ENCODE assay signal across 1 cellular context in the genomic region with DNA sequence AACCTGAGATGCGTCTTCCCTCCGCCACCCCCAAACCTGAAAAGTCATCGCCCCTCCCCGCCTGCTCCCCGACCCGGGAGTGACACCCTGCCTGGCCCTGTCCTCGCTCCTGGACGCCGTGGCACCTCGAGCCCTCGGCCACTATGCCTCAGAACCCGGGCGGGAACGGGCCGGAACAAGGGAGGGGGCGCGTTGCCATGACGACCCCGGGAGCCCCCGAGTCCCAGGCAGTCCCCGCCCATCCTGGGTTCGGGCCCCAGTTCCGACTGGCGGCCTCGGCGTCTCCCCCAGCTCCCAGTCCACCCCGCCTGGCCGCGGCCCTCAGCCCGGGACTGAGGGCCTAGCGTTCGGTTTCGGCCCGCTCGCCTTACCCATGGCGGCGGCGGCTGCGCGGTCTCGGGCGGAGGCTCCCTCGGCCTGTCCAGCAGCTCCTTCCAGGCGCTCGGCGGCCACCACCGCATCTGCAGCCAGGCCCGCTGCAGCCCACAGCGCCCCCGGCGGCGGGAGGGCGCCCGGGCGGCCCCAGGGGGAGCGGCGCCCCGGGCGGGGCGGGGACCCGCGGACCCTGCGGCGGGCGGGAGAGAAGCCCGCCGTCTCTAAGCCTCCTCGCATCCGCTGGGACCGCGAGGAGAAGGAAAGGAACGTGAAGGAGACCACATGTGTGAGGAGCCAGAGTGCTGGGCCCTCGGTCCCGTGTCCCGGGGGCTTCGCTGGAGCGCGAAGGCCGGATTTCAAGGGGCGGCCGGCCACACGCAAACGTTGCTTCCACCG.
TF ChIP-seq lines count a peak whose summit lies in the region.

A gene with protein sequence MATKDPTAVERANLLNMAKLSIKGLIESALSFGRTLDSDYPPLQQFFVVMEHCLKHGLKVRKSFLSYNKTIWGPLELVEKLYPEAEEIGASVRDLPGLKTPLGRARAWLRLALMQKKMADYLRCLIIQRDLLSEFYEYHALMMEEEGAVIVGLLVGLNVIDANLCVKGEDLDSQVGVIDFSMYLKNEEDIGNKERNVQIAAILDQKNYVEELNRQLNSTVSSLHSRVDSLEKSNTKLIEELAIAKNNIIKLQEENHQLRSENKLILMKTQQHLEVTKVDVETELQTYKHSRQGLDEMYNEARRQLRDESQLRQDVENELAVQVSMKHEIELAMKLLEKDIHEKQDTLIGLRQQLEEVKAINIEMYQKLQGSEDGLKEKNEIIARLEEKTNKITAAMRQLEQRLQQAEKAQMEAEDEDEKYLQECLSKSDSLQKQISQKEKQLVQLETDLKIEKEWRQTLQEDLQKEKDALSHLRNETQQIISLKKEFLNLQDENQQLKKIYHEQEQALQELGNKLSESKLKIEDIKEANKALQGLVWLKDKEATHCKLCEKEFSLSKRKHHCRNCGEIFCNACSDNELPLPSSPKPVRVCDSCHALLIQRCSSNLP (minus strand): TSS at position 463 of the 771 bp plus-strand sequence. CDS start 88 bp downstream, at position 375.

TF ChIP-seq in HepG2, 621 proteins besides CTCF, POLR2A, EP300 and RAD21 (continued from another document and continues in another):
- TF ChIP-seq CREM (IDR thresholded peaks at IDR 0.05) (no peak), CREM (CRISPR knock-in tag; IDR thresholded peaks at IDR 0.05) (no peak), MED13 (CRISPR knock-in tag; IDR thresholded peaks at IDR 0.05) (no peak; the same call in 1 of the 2 replicates), ZNF225 (CRISPR knock-in tag; IDR thresholded peaks at IDR 0.05) (peak; percentile 20; the same call in 1 of the 2 replicates), TBX3 (IDR thresholded peaks at IDR 0.05; ENCODE audit: borderline replicate concordance) (no peak), SRY (CRISPR knock-in tag; IDR thresholded peaks at IDR 0.05) (no peak), SETDB1 (CRISPR knock-in tag; IDR thresholded peaks at IDR 0.05; ENCODE audit: borderline replicate concordance) (no peak), YEATS4 (CRISPR knock-in tag; IDR thresholded peaks at IDR 0.05; ENCODE audit: borderline replicate concordance) (peak; percentile 74), GTF3A (CRISPR knock-in tag; conservative IDR thresholded peaks at IDR 0.05) (no peak), ZSCAN29 (CRISPR knock-in tag; conservative IDR thresholded peaks at IDR 0.05) (no peak), SKI (IDR thresholded peaks at IDR 0.05; ENCODE audit: partially characterized antibody) (peak; percentile 49), SAP130 (CRISPR knock-in tag; IDR thresholded peaks at IDR 0.05; ENCODE audit: low read depth) (peak; percentile 53; the same call in 1 of the 2 replicates), SATB2 (CRISPR knock-in tag; IDR thresholded peaks at IDR 0.05) (0 out of 2 replicates have a peak, but pooled peaks have one; percentile 16), KAT2B (IDR thresholded peaks at IDR 0.05; ENCODE audit: borderline replicate concordance, low read depth, low read length) (no peak), SOX5 (CRISPR knock-in tag; IDR thresholded peaks at IDR 0.05; ENCODE audit: borderline replicate concordance) (no peak), HDAC2 (CRISPR knock-in tag; IDR thresholded peaks at IDR 0.05) (no peak), STAG1 (CRISPR knock-in tag; IDR thresholded peaks at IDR 0.05) (no peak), ZNF552 (CRISPR knock-in tag; IDR thresholded peaks at IDR 0.05; ENCODE audit: borderline replicate concordance) (no peak; the same call in 1 of the 2 replicates), KDM2A (CRISPR knock-in tag; IDR thresholded peaks at IDR 0.05; ENCODE audit: borderline replicate concordance, low read depth) (peak; percentile 73; the same call in 1 of the 2 replicates), MXD4 (CRISPR knock-in tag; IDR thresholded peaks at IDR 0.05) (no peak), NFE2L2 (IDR thresholded peaks at IDR 0.05; ENCODE audit: low read length) (no peak), NFATC3 (CRISPR knock-in tag; IDR thresholded peaks at IDR 0.05) (no peak), CHD2 (IDR thresholded peaks at IDR 0.05; ENCODE audit: low read depth, low read length) (0 out of 2 replicates have a peak, but pooled peaks have one; percentile 9), DRAP1 (CRISPR knock-in tag; IDR thresholded peaks at IDR 0.05) (no peak), HMGXB4 (CRISPR knock-in tag; IDR thresholded peaks at IDR 0.05; ENCODE audit: borderline replicate concordance in 1 of 2, low read depth in 1 of 2) (peak; percentile 87), ZNF562 (CRISPR knock-in tag; IDR thresholded peaks at IDR 0.05; ENCODE audit: borderline replicate concordance) (no peak), ZNF747 (CRISPR knock-in tag; IDR thresholded peaks at IDR 0.05; ENCODE audit: borderline replicate concordance) (0 out of 2 replicates have a peak, but pooled peaks have one; percentile 37), ISX (CRISPR knock-in tag; conservative IDR thresholded peaks at IDR 0.05) (no peak; the same call in 1 of the 2 replicates), AHDC1 (CRISPR knock-in tag; IDR thresholded peaks at IDR 0.05; ENCODE audit: borderline replicate concordance) (0 out of 2 replicates have a peak, but pooled peaks have one; percentile 8), ZNF256 (CRISPR knock-in tag; conservative IDR thresholded peaks at IDR 0.05) (no peak), ZBTB8A (CRISPR knock-in tag; IDR thresholded peaks at IDR 0.05; ENCODE audit: borderline replicate concordance, low read depth) (no peak), ARNT2 (CRISPR knock-in tag; IDR thresholded peaks at IDR 0.05; ENCODE audit: low read depth) (peak; percentile 91)
- TF ChIP-seq, protein P1, sequence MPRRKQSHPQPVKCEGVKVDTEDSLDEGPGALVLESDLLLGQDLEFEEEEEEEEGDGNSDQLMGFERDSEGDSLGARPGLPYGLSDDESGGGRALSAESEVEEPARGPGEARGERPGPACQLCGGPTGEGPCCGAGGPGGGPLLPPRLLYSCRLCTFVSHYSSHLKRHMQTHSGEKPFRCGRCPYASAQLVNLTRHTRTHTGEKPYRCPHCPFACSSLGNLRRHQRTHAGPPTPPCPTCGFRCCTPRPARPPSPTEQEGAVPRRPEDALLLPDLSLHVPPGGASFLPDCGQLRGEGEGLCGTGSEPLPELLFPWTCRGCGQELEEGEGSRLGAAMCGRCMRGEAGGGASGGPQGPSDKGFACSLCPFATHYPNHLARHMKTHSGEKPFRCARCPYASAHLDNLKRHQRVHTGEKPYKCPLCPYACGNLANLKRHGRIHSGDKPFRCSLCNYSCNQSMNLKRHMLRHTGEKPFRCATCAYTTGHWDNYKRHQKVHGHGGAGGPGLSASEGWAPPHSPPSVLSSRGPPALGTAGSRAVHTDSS (CRISPR knock-in tag; conservative IDR thresholded peaks at IDR 0.05): no peak
- TF ChIP-seq, protein P2, sequence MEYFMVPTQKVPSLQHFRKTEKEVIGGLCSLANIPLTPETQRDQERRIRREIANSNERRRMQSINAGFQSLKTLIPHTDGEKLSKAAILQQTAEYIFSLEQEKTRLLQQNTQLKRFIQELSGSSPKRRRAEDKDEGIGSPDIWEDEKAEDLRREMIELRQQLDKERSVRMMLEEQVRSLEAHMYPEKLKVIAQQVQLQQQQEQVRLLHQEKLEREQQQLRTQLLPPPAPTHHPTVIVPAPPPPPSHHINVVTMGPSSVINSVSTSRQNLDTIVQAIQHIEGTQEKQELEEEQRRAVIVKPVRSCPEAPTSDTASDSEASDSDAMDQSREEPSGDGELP (IDR thresholded peaks at IDR 0.05; ENCODE audit: borderline replicate concordance, low read depth): no peak
- TF ChIP-seq, protein P3, sequence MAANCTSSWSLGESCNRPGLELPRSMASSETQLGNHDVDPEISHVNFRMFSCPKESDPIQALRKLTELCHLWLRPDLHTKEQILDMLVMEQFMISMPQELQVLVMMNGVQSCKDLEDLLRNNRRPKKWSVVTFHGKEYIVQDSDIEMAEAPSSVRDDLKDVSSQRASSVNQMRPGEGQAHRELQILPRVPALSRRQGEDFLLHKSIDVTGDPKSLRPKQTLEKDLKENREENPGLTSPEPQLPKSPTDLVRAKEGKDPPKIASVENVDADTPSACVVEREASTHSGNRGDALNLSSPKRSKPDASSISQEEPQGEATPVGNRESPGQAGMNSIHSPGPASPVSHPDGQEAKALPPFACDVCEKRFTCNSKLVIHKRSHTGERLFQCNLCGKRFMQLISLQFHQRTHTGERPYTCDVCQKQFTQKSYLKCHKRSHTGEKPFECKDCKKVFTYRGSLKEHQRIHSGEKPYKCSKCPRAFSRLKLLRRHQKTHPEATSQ (CRISPR knock-in tag; IDR thresholded peaks at IDR 0.05; ENCODE audit: borderline replicate concordance): no peak; the same call in 1 of the 2 replicates
- TF ChIP-seq, protein P4, sequence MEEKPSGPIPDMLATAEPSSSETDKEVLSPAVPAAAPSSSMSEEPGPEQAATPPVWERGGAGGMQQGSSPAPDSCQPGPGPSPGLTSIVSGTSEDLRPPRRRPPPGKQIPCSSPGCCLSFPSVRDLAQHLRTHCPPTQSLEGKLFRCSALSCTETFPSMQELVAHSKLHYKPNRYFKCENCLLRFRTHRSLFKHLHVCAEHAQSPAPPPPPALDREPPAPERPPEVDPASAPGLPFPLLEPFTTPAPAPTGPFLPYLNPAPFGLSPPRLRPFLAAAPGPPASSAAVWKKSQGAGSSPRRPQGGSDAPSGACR (CRISPR knock-in tag; IDR thresholded peaks at IDR 0.05): no peak; the same call in 1 of the 2 replicates
- TF ChIP-seq, protein P5, sequence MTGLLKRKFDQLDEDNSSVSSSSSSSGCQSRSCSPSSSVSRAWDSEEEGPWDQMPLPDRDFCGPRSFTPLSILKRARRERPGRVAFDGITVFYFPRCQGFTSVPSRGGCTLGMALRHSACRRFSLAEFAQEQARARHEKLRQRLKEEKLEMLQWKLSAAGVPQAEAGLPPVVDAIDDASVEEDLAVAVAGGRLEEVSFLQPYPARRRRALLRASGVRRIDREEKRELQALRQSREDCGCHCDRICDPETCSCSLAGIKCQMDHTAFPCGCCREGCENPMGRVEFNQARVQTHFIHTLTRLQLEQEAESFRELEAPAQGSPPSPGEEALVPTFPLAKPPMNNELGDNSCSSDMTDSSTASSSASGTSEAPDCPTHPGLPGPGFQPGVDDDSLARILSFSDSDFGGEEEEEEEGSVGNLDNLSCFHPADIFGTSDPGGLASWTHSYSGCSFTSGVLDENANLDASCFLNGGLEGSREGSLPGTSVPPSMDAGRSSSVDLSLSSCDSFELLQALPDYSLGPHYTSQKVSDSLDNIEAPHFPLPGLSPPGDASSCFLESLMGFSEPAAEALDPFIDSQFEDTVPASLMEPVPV (CRISPR knock-in tag; IDR thresholded peaks at IDR 0.05): no peak
- TF ChIP-seq, protein P6, sequence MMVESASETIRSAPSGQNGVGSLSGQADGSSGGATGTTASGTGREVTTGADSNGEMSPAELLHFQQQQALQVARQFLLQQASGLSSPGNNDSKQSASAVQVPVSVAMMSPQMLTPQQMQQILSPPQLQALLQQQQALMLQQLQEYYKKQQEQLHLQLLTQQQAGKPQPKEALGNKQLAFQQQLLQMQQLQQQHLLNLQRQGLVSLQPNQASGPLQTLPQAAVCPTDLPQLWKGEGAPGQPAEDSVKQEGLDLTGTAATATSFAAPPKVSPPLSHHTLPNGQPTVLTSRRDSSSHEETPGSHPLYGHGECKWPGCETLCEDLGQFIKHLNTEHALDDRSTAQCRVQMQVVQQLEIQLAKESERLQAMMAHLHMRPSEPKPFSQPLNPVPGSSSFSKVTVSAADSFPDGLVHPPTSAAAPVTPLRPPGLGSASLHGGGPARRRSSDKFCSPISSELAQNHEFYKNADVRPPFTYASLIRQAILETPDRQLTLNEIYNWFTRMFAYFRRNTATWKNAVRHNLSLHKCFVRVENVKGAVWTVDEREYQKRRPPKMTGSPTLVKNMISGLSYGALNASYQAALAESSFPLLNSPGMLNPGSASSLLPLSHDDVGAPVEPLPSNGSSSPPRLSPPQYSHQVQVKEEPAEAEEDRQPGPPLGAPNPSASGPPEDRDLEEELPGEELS (CRISPR knock-in tag; IDR thresholded peaks at IDR 0.05): no peak
